Comparison of ENCODE assay signal across 9 cellular contexts in genomic region chr4:166594326-166594946, GRCh38.
A peak's percentile ranks its signal among the peaks of the same experiment; 100 is the strongest.
DNase-seq lines count a peak whose midpoint lies in the region; ATAC-seq and TF ChIP-seq lines count a peak whose summit lies in the region.
"Had no signal": no experiment of that assay in that cellular context is flagged by ENCODE, and none has a peak within 500 bp of the region (broad histone marks: within the 10 kb centered on the region; RNA-seq: fewer than 3 reads in every experiment).

No MANE protein-coding gene starts in this region.

- H3K9me3 ChIP-seq in HCT116 (ENCODE audit: control insufficient read depth in 1 of 2, insufficient read depth in 1 of 2, low read depth in 1 of 2, low read length in 2 of 2): no peaks in the 10 kb centered on the region
- H3K9me3 ChIP-seq in ascending aorta: no peaks in the 10 kb centered on the region
- no peaks in the 10 kb centered on the region for H3K9me3 ChIP-seq in left lung
- H3K9me3 ChIP-seq: BLaER1 treated with 17β-estradiol and CSF1 and Interleukin-3, amounts not matched to agents 10 nM and 100 nM had no signal

- intact Hi-C loops in HCT116 (cut with micrococcal nuclease): loop anchor here (1.0 to 5.0 kb wide), 4 partner anchors 272 to 1102 kb away; no protein-coding TSS in a partner anchor
- intact Hi-C loops in ascending aorta (cut with DNase I): loop anchor here (1.0 kb wide), 1 partner anchor 428 kb away; no protein-coding TSS in a partner anchor
- intact Hi-C loops in left lung (cut with DNase I): no loop called here

- no peak overlapping the region for H3K4me2 ChIP-seq in HCT116 (ENCODE audit: low read length)
- H3K4me2 ChIP-seq: BLaER1 treated with 17β-estradiol and CSF1 and Interleukin-3, amounts not matched to agents 10 nM and 100 nM had no signal

- ATAC-seq in HCT116 (peak; percentile 100), left lung (peak; percentile 83)
- ATAC-seq in activated CD4-positive, CD25-positive, alpha-beta regulatory T cell treated with anti-CD3 and anti-CD28 coated beads, Interleukin-2, amount 50 U/mL, for 24 hours: no peak

- H3K27me3 ChIP-seq in HCT116 (ENCODE audit: insufficient read depth, low read length): no peaks in the 10 kb centered on the region
- no peaks in the 10 kb centered on the region for H3K27me3 ChIP-seq in ascending aorta
- no peaks in the 10 kb centered on the region for H3K27me3 ChIP-seq in left lung
- H3K27me3 ChIP-seq: BLaER1 treated with 17β-estradiol and CSF1 and Interleukin-3, amounts not matched to agents 10 nM and 100 nM had no signal

- TF ChIP-seq RAD21 in HCT116 (IDR thresholded peaks at IDR 0.05; ENCODE audit: low read depth): peak; percentile 94

- H3K4me3 ChIP-seq in HCT116 (replicated peaks in 1 of 2; ENCODE audit: low read depth in 1 of 2, low read length in 2 of 2): no peak overlapping the region
- no peak overlapping the region for H3K4me3 ChIP-seq in ascending aorta
- H3K4me3 ChIP-seq in left lung: no peak overlapping the region
- H3K4me3 ChIP-seq: BLaER1 treated with 17β-estradiol and CSF1 and Interleukin-3, amounts not matched to agents 10 nM and 100 nM had no signal

- H4K20me1 ChIP-seq in HCT116 (ENCODE audit: insufficient read depth): no peaks in the 10 kb centered on the region
- H4K20me1 ChIP-seq: BLaER1 treated with 17β-estradiol and CSF1 and Interleukin-3, amounts not matched to agents 10 nM and 100 nM had no signal

- RAD21 ChIA-PET in HCT116 (lab: Charles Lee; ENCODE audit: low non-redundant PET in 1 of 2, low total read pairs in 2 of 2, uncharacterized antibody in 2 of 2, unreplicated experiment in 2 of 2): interaction anchor here in 1 of 2 experiments (0.6 to 2.3 kb wide), 3 partner anchors 428 to 1104 kb away, joined by 7 to 13 read pairs (median 7); no protein-coding TSS in a partner anchor

- CTCF ChIA-PET in HCT116 (lab: Charles Lee): interaction anchor here (0.9 to 3.3 kb wide), 7 partner anchors 93 to 1101 kb away, joined by 3 to 34 read pairs (median 10); no protein-coding TSS in a partner anchor

- H2AFZ ChIP-seq in HCT116 (ENCODE audit: low read depth, low read length, poor library complexity, severe bottlenecking): no peak overlapping the region

- H3K4me1 ChIP-seq in HCT116 (ENCODE audit: control insufficient read depth in 1 of 2, insufficient read depth in 2 of 2, low read length in 2 of 2) (no peaks in the 10 kb centered on the region), ascending aorta (no peaks in the 10 kb centered on the region), left lung (no peaks in the 10 kb centered on the region)
- H3K4me1 ChIP-seq: BLaER1 treated with 17β-estradiol and CSF1 and Interleukin-3, amounts not matched to agents 10 nM and 100 nM had no signal

- H3K9me2 ChIP-seq in HCT116 (ENCODE audit: insufficient read depth): no peaks in the 10 kb centered on the region

- H3K36me3 ChIP-seq in HCT116 (ENCODE audit: control insufficient read depth in 1 of 2, insufficient read depth in 2 of 2, low read length in 2 of 2) (no peaks in the 10 kb centered on the region), ascending aorta (no peaks in the 10 kb centered on the region), left lung (no peaks in the 10 kb centered on the region)
- H3K36me3 ChIP-seq: BLaER1 treated with 17β-estradiol and CSF1 and Interleukin-3, amounts not matched to agents 10 nM and 100 nM had no signal

- TF ChIP-seq CTCF in HCT116 (IDR thresholded peaks at IDR 0.05 in 2 of 3, conservative IDR thresholded peaks at IDR 0.05 in 1 of 3; ENCODE audit: borderline replicate concordance in 1 of 3, insufficient read depth in 1 of 3, low read depth in 2 of 3, low read length in 2 of 3): peak; percentile 72 to 80 (median 77)
- peak in 2 of 3 experiments; percentile 51 to 56 for TF ChIP-seq CTCF in ascending aorta (IDR thresholded peaks at IDR 0.05)
- peak in 1 of 2 donors; percentile 24 for TF ChIP-seq CTCF in left lung (IDR thresholded peaks at IDR 0.05)

- TF ChIP-seq POLR2A in HCT116 (IDR thresholded peaks at IDR 0.05; ENCODE audit: borderline replicate concordance, extremely low read depth, insufficient read depth, insufficient read length): no peak

- no peaks in the 10 kb centered on the region for H3K79me2 ChIP-seq in HCT116 (ENCODE audit: insufficient read depth, low read length)

- H3K27ac ChIP-seq in HCT116 (ENCODE audit: low read depth, low read length): no peak overlapping the region
- H3K27ac ChIP-seq in ascending aorta: no peak overlapping the region
- no peak overlapping the region for H3K27ac ChIP-seq in left lung
- H3K27ac ChIP-seq: BLaER1 treated with 17β-estradiol and CSF1 and Interleukin-3, amounts not matched to agents 10 nM and 100 nM had no signal

- peak; percentile 0 for DNase-seq in NCI-H2196 (lab: John Stamatoyannopoulos, UW; ENCODE audit: unreplicated experiment)
- DNase-seq in NCI-H2196 treated with DMSO at 0.1 percent for 48 hours (lab: John Stamatoyannopoulos, UW; ENCODE audit: unreplicated experiment): no peak
- DNase-seq in HCT116 (ENCODE audit: low read depth, low spot score): peak; percentile 50
- DNase-seq in NCI-H1105 (lab: John Stamatoyannopoulos, UW): peak; percentile 20
- no peak for DNase-seq in ascending aorta (ENCODE audit: low spot score in 2 of 2)
- no peak for DNase-seq in left lung
- DNase-seq in activated CD4-positive, CD25-positive, alpha-beta regulatory T cell treated with anti-CD3 and anti-CD28 coated beads, Interleukin-2, amount 50 U/mL, for 72 hours: no peak

- no peak overlapping the region for H3K9ac ChIP-seq in HCT116 (ENCODE audit: low read length)
- H3K9ac ChIP-seq: BLaER1 treated with 17β-estradiol and CSF1 and Interleukin-3, amounts not matched to agents 10 nM and 100 nM had no signal

- BruUV-seq in HCT116 (replicated peaks; lab: Mats Ljungman, UMichigan): no TSS peak

- POLR2A ChIA-PET in HCT116 (lab: Charles Lee): no interaction called here

TF ChIP-seq in HCT116, 20 proteins besides CTCF, POLR2A, EP300 and RAD21:
- TF ChIP-seq ZBTB33 (IDR thresholded peaks at IDR 0.05; ENCODE audit: extremely low read depth, insufficient replicate concordance, low read length): no peak
- TF ChIP-seq CBX3 (IDR thresholded peaks at IDR 0.05; ENCODE audit: low read depth): 0 out of 2 replicates have a peak, but pooled peaks have one; percentile 52
- TF ChIP-seq SIN3A (IDR thresholded peaks at IDR 0.05; ENCODE audit: low read depth): no peak

Comparison
In these comparisons a context has a peak if more than half of its experiments do, and no peak if none do; other contexts are left out.
1. DNase-seq: peak in NCI-H2196 (single experiment), HCT116 (single experiment) and NCI-H1105 (single experiment); none in NCI-H2196 treated with DMSO at 0.1 percent for 48 hours (single experiment), ascending aorta (0 of 2), left lung (0 of 2) and activated CD4-positive, CD25-positive, alpha-beta regulatory T cell treated with anti-CD3 and anti-CD28 coated beads, Interleukin-2, amount 50 U/mL, for 72 hours (single experiment).
2. ATAC-seq: peak in HCT116 (single experiment) and left lung (single experiment); none in activated CD4-positive, CD25-positive, alpha-beta regulatory T cell treated with anti-CD3 and anti-CD28 coated beads, Interleukin-2, amount 50 U/mL, for 24 hours (0 of 2).
3. intact Hi-C loops: an anchor here in HCT116 (1.0 to 5.0 kb wide) and ascending aorta (1.0 kb wide); none called in left lung.